1 cellular context compared by ENCODE assay signal in the genomic region with DNA sequence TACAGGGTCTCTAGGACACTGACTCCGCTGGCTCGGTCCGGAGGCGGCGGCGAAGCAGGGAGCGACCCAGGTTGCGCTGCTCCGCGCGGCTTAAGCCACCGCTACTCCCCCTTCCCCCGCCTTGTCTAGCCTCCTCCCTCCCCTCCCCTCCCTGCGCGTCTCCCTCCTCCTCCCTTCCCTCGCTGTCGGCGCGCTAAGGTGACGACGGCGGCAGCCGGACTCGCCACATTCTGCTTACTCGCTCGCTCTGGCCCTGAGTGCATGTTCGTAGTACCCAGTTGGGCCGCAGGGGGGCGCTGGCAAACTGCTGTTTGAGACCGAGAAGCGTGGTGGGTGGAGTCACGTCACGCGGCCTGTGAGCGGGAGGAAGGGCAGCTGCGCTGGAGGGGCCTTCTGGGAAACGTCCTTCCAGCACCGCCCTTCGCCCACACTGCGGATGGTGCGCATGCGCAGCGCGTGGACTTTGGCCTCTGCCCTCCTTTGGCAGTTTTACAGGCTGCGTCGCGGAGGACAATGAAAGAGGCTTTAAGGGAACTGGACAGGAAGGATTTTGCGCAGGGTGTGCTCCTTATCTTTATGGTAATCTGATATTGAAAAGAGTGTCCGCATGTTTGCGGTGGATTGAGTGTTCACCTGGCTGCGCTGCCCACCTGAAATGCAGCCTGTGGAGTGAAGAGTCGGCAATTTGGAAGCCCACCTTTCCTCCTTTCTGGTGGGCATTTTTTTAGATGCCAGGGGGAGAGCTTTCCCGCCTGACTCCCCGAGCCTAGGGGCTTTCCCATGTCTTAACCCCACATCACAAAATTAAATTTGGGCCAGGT.
TF ChIP-seq lines count a peak whose summit lies in the region.

A gene with protein sequence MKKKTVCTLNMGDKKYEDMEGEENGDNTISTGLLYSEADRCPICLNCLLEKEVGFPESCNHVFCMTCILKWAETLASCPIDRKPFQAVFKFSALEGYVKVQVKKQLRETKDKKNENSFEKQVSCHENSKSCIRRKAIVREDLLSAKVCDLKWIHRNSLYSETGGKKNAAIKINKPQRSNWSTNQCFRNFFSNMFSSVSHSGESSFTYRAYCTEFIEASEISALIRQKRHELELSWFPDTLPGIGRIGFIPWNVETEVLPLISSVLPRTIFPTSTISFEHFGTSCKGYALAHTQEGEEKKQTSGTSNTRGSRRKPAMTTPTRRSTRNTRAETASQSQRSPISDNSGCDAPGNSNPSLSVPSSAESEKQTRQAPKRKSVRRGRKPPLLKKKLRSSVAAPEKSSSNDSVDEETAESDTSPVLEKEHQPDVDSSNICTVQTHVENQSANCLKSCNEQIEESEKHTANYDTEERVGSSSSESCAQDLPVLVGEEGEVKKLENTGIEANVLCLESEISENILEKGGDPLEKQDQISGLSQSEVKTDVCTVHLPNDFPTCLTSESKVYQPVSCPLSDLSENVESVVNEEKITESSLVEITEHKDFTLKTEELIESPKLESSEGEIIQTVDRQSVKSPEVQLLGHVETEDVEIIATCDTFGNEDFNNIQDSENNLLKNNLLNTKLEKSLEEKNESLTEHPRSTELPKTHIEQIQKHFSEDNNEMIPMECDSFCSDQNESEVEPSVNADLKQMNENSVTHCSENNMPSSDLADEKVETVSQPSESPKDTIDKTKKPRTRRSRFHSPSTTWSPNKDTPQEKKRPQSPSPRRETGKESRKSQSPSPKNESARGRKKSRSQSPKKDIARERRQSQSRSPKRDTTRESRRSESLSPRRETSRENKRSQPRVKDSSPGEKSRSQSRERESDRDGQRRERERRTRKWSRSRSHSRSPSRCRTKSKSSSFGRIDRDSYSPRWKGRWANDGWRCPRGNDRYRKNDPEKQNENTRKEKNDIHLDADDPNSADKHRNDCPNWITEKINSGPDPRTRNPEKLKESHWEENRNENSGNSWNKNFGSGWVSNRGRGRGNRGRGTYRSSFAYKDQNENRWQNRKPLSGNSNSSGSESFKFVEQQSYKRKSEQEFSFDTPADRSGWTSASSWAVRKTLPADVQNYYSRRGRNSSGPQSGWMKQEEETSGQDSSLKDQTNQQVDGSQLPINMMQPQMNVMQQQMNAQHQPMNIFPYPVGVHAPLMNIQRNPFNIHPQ (N-terminal part only) (minus strand): TSS at position 107 of the 821 bp plus-strand sequence. CDS start 26,407 bp downstream, outside the sequence.

TF ChIP-seq in HEK293, 187 proteins besides CTCF, POLR2A, EP300 and RAD21 (continued from another document and continues in another):
- TF ChIP-seq ZBTB11 (tag by site-specific recombination; conservative IDR thresholded peaks at IDR 0.05; ENCODE audit: low read depth) (peak; percentile 42; the same call in 1 of the 2 replicates), ZNF747 (tag by site-specific recombination; IDR thresholded peaks at IDR 0.05) (no peak), ZNF837 (tag by site-specific recombination; IDR thresholded peaks at IDR 0.05) (no peak), ZNF544 (tag by site-specific recombination; IDR thresholded peaks at IDR 0.05) (no peak), ZNF560 (tag by site-specific recombination; IDR thresholded peaks at IDR 0.05; ENCODE audit: borderline replicate concordance) (no peak), HOXC10 (CRISPR knock-in tag; IDR thresholded peaks at IDR 0.05) (no peak), BCL6B (tag by site-specific recombination; IDR thresholded peaks at IDR 0.05) (no peak), ZNF394 (tag by site-specific recombination; IDR thresholded peaks at IDR 0.05; ENCODE audit: borderline replicate concordance) (peak; percentile 100), TRIM28 (IDR thresholded peaks at IDR 0.05; ENCODE audit: borderline replicate concordance, low read length) (peak; percentile 64; the same call in 1 of the 2 replicates), ZNF221 (tag by site-specific recombination; IDR thresholded peaks at IDR 0.05; ENCODE audit: borderline replicate concordance) (no peak), ZNF223 (tag by site-specific recombination; IDR thresholded peaks at IDR 0.05) (no peak), ZNF140 (tag by site-specific recombination; IDR thresholded peaks at IDR 0.05) (no peak), GLI4 (tag by site-specific recombination; IDR thresholded peaks at IDR 0.05) (no peak), ZNF202 (tag by site-specific recombination; IDR thresholded peaks at IDR 0.05; ENCODE audit: borderline replicate concordance) (no peak), SP3 (tag by site-specific recombination; IDR thresholded peaks at IDR 0.05) (peak; percentile 92), REST (tag by site-specific recombination; IDR thresholded peaks at IDR 0.05) (no peak), ZNF792 (tag by site-specific recombination; IDR thresholded peaks at IDR 0.05) (no peak), ZNF23 (tag by site-specific recombination; IDR thresholded peaks at IDR 0.05; ENCODE audit: borderline replicate concordance) (no peak), ZNF704 (tag by site-specific recombination; IDR thresholded peaks at IDR 0.05) (no peak), ZNF19 (tag by site-specific recombination; IDR thresholded peaks at IDR 0.05; ENCODE audit: low read depth) (no peak), KLF1 (tag by site-specific recombination; IDR thresholded peaks at IDR 0.05) (peak; percentile 86), ZNF10 (tag by site-specific recombination; IDR thresholded peaks at IDR 0.05) (peak; percentile 51), ZNF830 (tag by site-specific recombination; IDR thresholded peaks at IDR 0.05; ENCODE audit: low read depth) (no peak), KLF7 (tag by site-specific recombination; IDR thresholded peaks at IDR 0.05; ENCODE audit: borderline replicate concordance) (peak; percentile 20; the same call in 1 of the 2 replicates), ZNF239 (tag by site-specific recombination; IDR thresholded peaks at IDR 0.05) (no peak), ZNF549 (tag by site-specific recombination; IDR thresholded peaks at IDR 0.05) (no peak), ZNF548 (tag by site-specific recombination; IDR thresholded peaks at IDR 0.05) (no peak), ZNF558 (tag by site-specific recombination; IDR thresholded peaks at IDR 0.05) (no peak), GLIS1 (tag by site-specific recombination; IDR thresholded peaks at IDR 0.05) (no peak), ZFHX2 (tag by site-specific recombination; conservative IDR thresholded peaks at IDR 0.05) (peak; percentile 88), SALL2 (tag by site-specific recombination; IDR thresholded peaks at IDR 0.05; ENCODE audit: borderline replicate concordance) (no peak), ZNF529 (tag by site-specific recombination; IDR thresholded peaks at IDR 0.05; ENCODE audit: insufficient replicate concordance) (no peak), ZNF280D (tag by site-specific recombination; IDR thresholded peaks at IDR 0.05) (no peak)
- TF ChIP-seq, protein P1, sequence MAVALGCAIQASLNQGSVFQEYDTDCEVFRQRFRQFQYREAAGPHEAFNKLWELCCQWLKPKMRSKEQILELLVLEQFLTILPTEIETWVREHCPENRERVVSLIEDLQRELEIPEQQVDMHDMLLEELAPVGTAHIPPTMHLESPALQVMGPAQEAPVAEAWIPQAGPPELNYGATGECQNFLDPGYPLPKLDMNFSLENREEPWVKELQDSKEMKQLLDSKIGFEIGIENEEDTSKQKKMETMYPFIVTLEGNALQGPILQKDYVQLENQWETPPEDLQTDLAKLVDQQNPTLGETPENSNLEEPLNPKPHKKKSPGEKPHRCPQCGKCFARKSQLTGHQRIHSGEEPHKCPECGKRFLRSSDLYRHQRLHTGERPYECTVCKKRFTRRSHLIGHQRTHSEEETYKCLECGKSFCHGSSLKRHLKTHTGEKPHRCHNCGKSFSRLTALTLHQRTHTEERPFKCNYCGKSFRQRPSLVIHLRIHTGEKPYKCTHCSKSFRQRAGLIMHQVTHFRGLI (tag by site-specific recombination; IDR thresholded peaks at IDR 0.05) = no peak
